Comparison of ENCODE assay signal across 18 cellular contexts in the genomic region with DNA sequence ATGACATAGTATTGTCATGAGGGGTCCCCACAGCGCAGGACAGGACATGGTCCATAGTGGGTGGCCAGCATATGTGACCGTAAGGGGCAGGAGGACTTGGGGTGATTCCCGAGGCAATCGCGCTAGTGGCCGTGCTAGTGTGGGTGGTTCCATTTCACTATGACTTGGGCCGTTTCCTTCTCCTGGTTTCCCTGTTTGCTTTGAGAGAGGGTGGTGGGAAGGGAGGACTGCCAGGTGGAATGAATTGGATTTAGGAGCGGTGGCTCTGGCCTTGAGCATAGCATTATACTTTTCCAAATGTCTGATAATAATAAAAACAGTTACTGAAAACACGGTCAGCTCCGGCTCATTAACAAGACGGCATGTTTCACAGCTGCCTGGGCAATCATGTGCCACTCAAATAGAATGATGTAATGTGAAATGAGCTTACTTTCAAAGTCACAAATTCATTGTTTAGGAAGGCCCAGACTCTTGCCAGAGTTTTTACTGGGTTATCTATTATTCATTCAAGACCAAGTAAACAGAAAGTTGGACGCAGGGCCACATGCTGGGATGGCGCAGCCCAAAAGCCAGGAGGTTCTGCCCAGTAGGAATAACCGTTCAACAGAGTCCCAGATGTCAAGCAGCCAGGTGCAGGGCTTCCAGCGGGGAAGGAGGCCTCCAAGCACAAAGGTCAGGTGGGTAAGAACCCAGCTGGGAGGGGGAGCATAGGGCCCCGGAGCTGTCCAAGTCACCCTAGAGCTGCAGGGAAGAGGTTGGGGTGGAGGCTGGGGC. TPM values are rescaled to one million over a fixed set of nuclear protein-coding genes. Genes with fewer than 3 reads are reported as not detected.
"Had no signal": no experiment of that assay in that cellular context is flagged by ENCODE, and none has a peak within 500 bp of the region (broad histone marks: within the 10 kb centered on the region; RNA-seq: fewer than 3 reads in every experiment).

No MANE protein-coding gene starts in this region.

- DNase-seq: activated CD4-positive, alpha-beta T cell treated with anti-CD3 and anti-CD28 coated beads, Interleukin-2, amount 10 ng/mL, durations not matched to agents 24 days and 14 days; activated naive CD4-positive, alpha-beta T cell treated with anti-CD3 and anti-CD28 coated beads for 36 hours; activated T-cell treated with anti-CD3 and anti-CD28 coated beads for 4 hours; caudate nucleus; colonic mucosa; foreskin melanocyte; head of caudate nucleus; right cardiac atrium; stimulated activated CD4-positive, alpha-beta T cell treated with anti-CD3 and anti-CD28 coated beads, Interleukin-2, amount 100 ng/mL, for 48 hours; stimulated activated naive CD4-positive, alpha-beta T cell treated with Interleukin-2 at 50 U/mL for 16 hours; T-helper 17 cell had no signal

- H3K4me3 Mint-ChIP-seq: activated CD4-positive, alpha-beta T cell treated with anti-CD3 and anti-CD28 coated beads, Interleukin-2, amount 10 ng/mL, durations not matched to agents 24 days and 14 days; activated naive CD4-positive, alpha-beta T cell treated with anti-CD3 and anti-CD28 coated beads for 36 hours; activated T-helper 17 cell treated with anti-CD3 and anti-CD28 coated beads, Interleukin-2, amount 50 U/mL, for 72 hours; T-helper 17 cell; type B pancreatic cell; WTC11 had no signal

- ATAC-seq: activated T-helper 17 cell treated with anti-CD3 and anti-CD28 coated beads, Interleukin-2, amount 50 U/mL, for 72 hours; right cardiac atrium; T-helper 17 cell had no signal

- H3K27me3 ChIP-seq: colonic mucosa, neutrophil had no signal

- H3K4me1 Mint-ChIP-seq: activated CD4-positive, alpha-beta T cell treated with anti-CD3 and anti-CD28 coated beads, Interleukin-2, amount 10 ng/mL, durations not matched to agents 24 days and 14 days; activated T-helper 17 cell treated with anti-CD3 and anti-CD28 coated beads, Interleukin-2, amount 50 U/mL, for 72 hours; T-helper 17 cell; WTC11 had no signal

- H3K36me3 Mint-ChIP-seq: type B pancreatic cell, WTC11 had no signal

- H3K9me3 Mint-ChIP-seq: type B pancreatic cell had no signal

- H3K27ac Mint-ChIP-seq: activated CD4-positive, alpha-beta T cell treated with anti-CD3 and anti-CD28 coated beads, Interleukin-2, amount 10 ng/mL, durations not matched to agents 24 days and 14 days; activated naive CD4-positive, alpha-beta T cell treated with anti-CD3 and anti-CD28 coated beads for 36 hours; activated T-helper 17 cell treated with anti-CD3 and anti-CD28 coated beads, Interleukin-2, amount 50 U/mL, for 72 hours; T-helper 17 cell; type B pancreatic cell; WTC11 had no signal

- H3K27me3 Mint-ChIP-seq: activated CD4-positive, alpha-beta T cell treated with anti-CD3 and anti-CD28 coated beads, Interleukin-2, amount 10 ng/mL, durations not matched to agents 24 days and 14 days had no signal

- H3K4me1 ChIP-seq: colonic mucosa, suprapubic skin had no signal

- H3K36me3 ChIP-seq: colonic mucosa, neutrophil, suprapubic skin had no signal

- H3K27ac ChIP-seq: colonic mucosa, neutrophil, suprapubic skin had no signal

- H3K4me3 ChIP-seq: colonic mucosa, suprapubic skin had no signal

- H3K9me3 ChIP-seq: colonic mucosa, neutrophil, suprapubic skin had no signal

RNA-seq across cellular contexts. Expression of a gene that starts 19.6 kb away (rescaled TPM):
- total RNA-seq: activated CD4-positive, alpha-beta T cell treated with anti-CD3 and anti-CD28 coated beads, Interleukin-2, amount 10 ng/mL, durations not matched to agents 24 days and 14 days; activated CD8-positive, alpha-beta memory T cell treated with anti-CD3 and anti-CD28 coated beads for 36 hours; activated naive CD4-positive, alpha-beta T cell treated with anti-CD3 and anti-CD28 coated beads for 36 hours; activated T-helper 17 cell treated with anti-CD3 and anti-CD28 coated beads, Interleukin-2, amount 50 U/mL, for 72 hours; myocyte; T-helper 17 cell had no signal
